24 cellular contexts compared by ENCODE assay signal in the genomic region with DNA sequence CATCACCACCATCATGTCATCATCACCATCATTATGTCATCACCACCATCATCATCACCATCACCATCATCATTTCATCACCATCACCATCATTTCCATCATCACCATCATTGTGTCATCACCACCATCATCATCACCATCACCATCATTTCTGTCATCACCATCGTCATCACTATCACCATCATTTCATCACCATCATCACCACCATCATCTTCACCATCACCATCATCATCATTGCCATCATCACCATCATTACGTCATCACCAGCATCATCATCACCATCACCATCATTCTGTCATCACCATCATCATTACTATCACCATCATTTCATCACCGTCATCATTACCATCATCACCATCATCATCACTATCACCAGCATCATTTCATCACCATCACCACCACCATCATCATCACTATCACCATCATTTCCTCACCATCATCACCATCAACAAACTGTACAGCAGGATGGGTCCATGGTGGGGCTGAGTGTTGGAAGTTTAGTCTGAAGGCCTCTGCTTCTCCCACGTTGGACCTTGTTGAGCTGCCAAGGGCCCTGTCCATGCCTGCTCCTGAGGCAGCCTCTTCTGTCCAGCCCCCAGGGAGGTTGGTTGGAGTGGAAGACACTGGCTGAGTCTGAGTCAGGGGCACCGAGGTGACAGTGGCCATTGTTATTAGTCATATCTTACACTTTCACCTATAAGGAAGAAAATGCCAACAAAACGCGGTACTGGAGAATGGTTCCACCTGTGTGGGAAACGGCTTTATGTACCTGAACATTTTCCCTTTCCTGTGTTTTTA.
"Had no signal": no experiment of that assay in that cellular context is flagged by ENCODE, and none has a peak within 500 bp of the region (broad histone marks: within the 10 kb centered on the region; RNA-seq: fewer than 3 reads in every experiment).

No MANE protein-coding gene starts in this region.

- H3K36me3 ChIP-seq: cardiac muscle cell, thyroid gland had no signal

- H3K27ac Mint-ChIP-seq: activated naive CD4-positive, alpha-beta T cell treated with anti-CD3 and anti-CD28 coated beads for 36 hours; activated naive CD8-positive, alpha-beta T cell treated with anti-CD3 and anti-CD28 coated beads, Interleukin-2, amount 10 ng/mL, durations not matched to agents 7 days and 5 days; memory B cell; progenitor cell of endocrine pancreas had no signal

- H3K27me3 ChIP-seq: cardiac muscle cell, heart left ventricle, spleen, thyroid gland had no signal

- H3K9me3 Mint-ChIP-seq: activated naive CD4-positive, alpha-beta T cell treated with anti-CD3 and anti-CD28 coated beads for 36 hours; activated naive CD8-positive, alpha-beta T cell treated with anti-CD3 and anti-CD28 coated beads, Interleukin-2, amount 10 ng/mL, durations not matched to agents 7 days and 5 days; memory B cell had no signal

- H3K27me3 Mint-ChIP-seq: activated naive CD8-positive, alpha-beta T cell treated with anti-CD3 and anti-CD28 coated beads, Interleukin-2, amount 10 ng/mL, durations not matched to agents 7 days and 5 days; memory B cell; progenitor cell of endocrine pancreas had no signal

- H3K4me3 ChIP-seq: cardiac muscle cell, heart left ventricle, spleen, thyroid gland had no signal

- H3K4me3 Mint-ChIP-seq: activated naive CD4-positive, alpha-beta T cell treated with anti-CD3 and anti-CD28 coated beads for 36 hours; activated naive CD8-positive, alpha-beta T cell treated with anti-CD3 and anti-CD28 coated beads, Interleukin-2, amount 10 ng/mL, durations not matched to agents 7 days and 5 days; memory B cell had no signal

- H3K27ac ChIP-seq: cardiac muscle cell, epithelial cell of prostate, heart left ventricle, spleen, thyroid gland, WERI-Rb-1 had no signal

- ATAC-seq: heart left ventricle, left cardiac atrium had no signal

- H3K9me3 ChIP-seq: heart left ventricle, spleen, thyroid gland had no signal

- DNase-seq: activated CD4-positive, alpha-beta T cell treated with anti-CD3 and anti-CD28 coated beads for 1 hour; activated CD8-positive, alpha-beta memory T cell treated with anti-CD3 and anti-CD28 coated beads for 24 hours; activated CD8-positive, alpha-beta memory T cell treated with anti-CD3 and anti-CD28 coated beads, Interleukin-2, amount 50 U/mL, for 4 hours; activated effector memory CD4-positive, alpha-beta T cell treated with Interleukin-2 at 50 U/mL for 16 hours; activated naive CD4-positive, alpha-beta T cell treated with anti-CD3 and anti-CD28 coated beads for 36 hours; activated T-cell treated with anti-CD3 and anti-CD28 coated beads, Interleukin-2, amount 50 U/mL, for 48 hours; amniotic stem cell; cortex of kidney; heart left ventricle; left cardiac atrium; occipital lobe; retina; spleen; stimulated activated CD4-positive, alpha-beta T cell treated with anti-CD3 and anti-CD28 coated beads, Interleukin-4, amount 100 ng/mL, for 24 hours; stimulated activated naive CD4-positive, alpha-beta T cell treated with Interleukin-2 at 50 U/mL for 16 hours; substantia nigra; T-helper 1 cell; WERI-Rb-1 had no signal
